In genomic region chr17:31313982-31314787, GRCh38 we compare ENCODE assay signal across 9 cellular contexts. TPM values are rescaled to one million over a fixed set of nuclear protein-coding genes. Genes with fewer than 3 reads are reported as not detected.
A peak's percentile ranks its signal among the peaks of the same experiment; 100 is the strongest.
DNase-seq lines count a peak whose midpoint lies in the region; ATAC-seq and TF ChIP-seq lines count a peak whose summit lies in the region.
"Had no signal": no experiment of that assay in that cellular context is flagged by ENCODE, and none has a peak within 500 bp of the region (broad histone marks: within the 10 kb centered on the region; RNA-seq: fewer than 3 reads in every experiment).

Gene EVI2B (minus strand): TSS chr17:31314054. CDS start chr17:31305609, 8,445 bp downstream.

- no peak for TF ChIP-seq EP300 in transverse colon (IDR thresholded peaks at IDR 0.05; ENCODE audit: low read depth)

- H3K27me3 ChIP-seq in SU-DHL-6 (ENCODE audit: low read length), result no peaks in the 10 kb centered on the region
- no peaks in the 10 kb centered on the region for H3K27me3 ChIP-seq in foreskin keratinocyte
- H3K27me3 ChIP-seq in transverse colon, result no peaks in the 10 kb centered on the region
- no peaks in the 10 kb centered on the region for H3K27me3 ChIP-seq in prostate gland (replicated peaks; ENCODE audit: insufficient read depth)
- H3K27me3 ChIP-seq in hepatocyte, result no peaks in the 10 kb centered on the region

- peak within 1 kb of the TSS; percentile 72 for H3K9ac ChIP-seq in SU-DHL-6 (ENCODE audit: low read length)

- no peak for TF ChIP-seq CTCF in SU-DHL-6 (IDR thresholded peaks at IDR 0.05; ENCODE audit: insufficient read depth, low read length, poor library complexity, severe bottlenecking)
- TF ChIP-seq CTCF in foreskin keratinocyte (conservative IDR thresholded peaks at IDR 0.05), result no peak
- TF ChIP-seq CTCF in transverse colon (IDR thresholded peaks at IDR 0.05), result no peak
- TF ChIP-seq CTCF in prostate gland (IDR thresholded peaks at IDR 0.05), result no peak
- no peak for TF ChIP-seq CTCF in hepatocyte (IDR thresholded peaks at IDR 0.05; ENCODE audit: poor library complexity)

- H3K4me3 ChIP-seq in SU-DHL-6 (ENCODE audit: insufficient read depth, low read length, poor library complexity, severe bottlenecking) (peak within 1 kb of the TSS; percentile 80), transverse colon (peak within 1 kb of the TSS in 3 of 4 donors; percentile 15 to 38 (median 16)), prostate gland (no peak within 1 kb of the TSS), hepatocyte (no peak within 1 kb of the TSS)

- H3K4me1 ChIP-seq in foreskin keratinocyte (peaks cover 21% of the 10 kb centered on the region), transverse colon (peaks cover 0 to 27% (median 2%) of the 10 kb centered on the region in 4 donors), prostate gland (replicated peaks) (no peaks in the 10 kb centered on the region), hepatocyte (ENCODE audit: insufficient read depth) (no peaks in the 10 kb centered on the region)

- ATAC-seq in HG02678 (IDR thresholded peaks at IDR 0.05; ENCODE audit: unreplicated experiment) (peak; percentile 29), foreskin keratinocyte (peak; percentile 82)

- peak; percentile 35 for TF ChIP-seq POLR2A in transverse colon (IDR thresholded peaks at IDR 0.05)
- TF ChIP-seq POLR2A in prostate gland (IDR thresholded peaks at IDR 0.05), result no peak

- H3K27ac ChIP-seq in SU-DHL-6 (ENCODE audit: low read depth, low read length), result peak within 1 kb of the TSS; percentile 100
- no peak within 1 kb of the TSS for H3K27ac ChIP-seq in foreskin keratinocyte
- peak within 1 kb of the TSS; percentile 61 to 76 (median 68) for H3K27ac ChIP-seq in transverse colon
- H3K27ac ChIP-seq in prostate gland, result no peak within 1 kb of the TSS
- no peak within 1 kb of the TSS for H3K27ac ChIP-seq in hepatocyte

- in situ Hi-C loops in transverse colon (cut with MboI; ENCODE audit: low pct_ligation_motif_present in 1 of 4, low pct_unique_long_range_greater_than_20kb in 1 of 4, low sequenced_read_pairs in 3 of 4), result no loop called here

- no peaks in the 10 kb centered on the region for H3K9me2 ChIP-seq in SU-DHL-6 (replicated peaks; ENCODE audit: insufficient read depth, low read length)
- no peaks in the 10 kb centered on the region for H3K9me2 ChIP-seq in hepatocyte (replicated peaks; ENCODE audit: insufficient read depth)

- peaks cover 99% of the 10 kb centered on the region for H3F3A ChIP-seq in SU-DHL-6 (ENCODE audit: insufficient read depth)

- H3K36me3 ChIP-seq in SU-DHL-6 (ENCODE audit: low read length) (no peaks in the 10 kb centered on the region), transverse colon (no peaks in the 10 kb centered on the region), prostate gland (no peaks in the 10 kb centered on the region), hepatocyte (replicated peaks; ENCODE audit: insufficient read depth, low read depth) (no peaks in the 10 kb centered on the region)

- intact Hi-C loops in transverse colon (cut with DNase I; ENCODE audit: low total_unique reads) (no loop called here), prostate gland (cut with DNase I) (no loop called here)

- H3K79me2 ChIP-seq in SU-DHL-6 (ENCODE audit: insufficient read depth, low read length), result peaks cover 78% of the 10 kb centered on the region
- no peaks in the 10 kb centered on the region for H3K79me2 ChIP-seq in hepatocyte

- H3K9me3 ChIP-seq in SU-DHL-6 (ENCODE audit: insufficient read depth, low read length), result no peaks in the 10 kb centered on the region
- no peaks in the 10 kb centered on the region for H3K9me3 ChIP-seq in transverse colon
- no peaks in the 10 kb centered on the region for H3K9me3 ChIP-seq in prostate gland
- H3K9me3 ChIP-seq in hepatocyte (ENCODE audit: low read depth), result no peaks in the 10 kb centered on the region

- H4K20me1 ChIP-seq in SU-DHL-6 (ENCODE audit: low read depth, low read length), result no peaks in the 10 kb centered on the region
- no peaks in the 10 kb centered on the region for H4K20me1 ChIP-seq in hepatocyte (ENCODE audit: insufficient read depth, poor library complexity, severe bottlenecking)

- 19 to 41% methylated on average over 3 of the region's 3 CpGs for WGBS in transverse colon (ENCODE audit: low coverage in 1 of 2), 2 donors
- 76% methylated on average over 3 of the region's 3 CpGs for WGBS in prostate gland
- WGBS in hepatocyte (ENCODE audit: low lambda C conversion rate, missing lambda C conversion rate), result 86% methylated on average over 3 of the region's 3 CpGs

- DNase-seq in CD1c-positive myeloid dendritic cell (ENCODE audit: extremely low spot score) (peak; percentile 92), foreskin keratinocyte (peak; percentile 51 to 73), transverse colon (no peak), activated gamma-delta T cell (lab: John Stamatoyannopoulos, UW) (no peak), prostate gland (ENCODE audit: low spot score) (no peak), hepatocyte (ENCODE audit: low spot score) (no peak)

- H3K4me2 ChIP-seq in SU-DHL-6 (ENCODE audit: low read depth, low read length, poor library complexity, severe bottlenecking) (peak within 1 kb of the TSS; percentile 100), hepatocyte (no peak within 1 kb of the TSS)

- H2AFZ ChIP-seq in SU-DHL-6 (ENCODE audit: low read depth, low read length, severe bottlenecking) (no peak within 1 kb of the TSS), hepatocyte (no peak within 1 kb of the TSS)

RNA-seq across cellular contexts. Expression of gene EVI2B, which starts in this region (rescaled TPM):
- total RNA-seq in foreskin keratinocyte (0.14 and 0.25 TPM in 2 replicates), transverse colon (10 to 100 TPM in 1 of 4 donors, 1 to 10 TPM in 3; 1.4 to 21.0 (median 5.6) TPM), prostate gland (1 to 10 TPM; 4.6 to 8.9 TPM), hepatocyte (not detected in 2 replicates)
- polyA plus RNA-seq in foreskin keratinocyte (0.17 and 0.31 TPM in 2 replicates), hepatocyte (0.34 TPM in 1 of 2 replicates, not detected in the other)
- total RNA-seq: kidney epithelial cell had no signal

Comparison
In these comparisons a context has a peak if more than half of its experiments do, and no peak if none do; other contexts are left out.
1. Peak in DNase-seq and ATAC-seq in foreskin keratinocyte; RNA of the gene not detected or under 1 TPM.
2. H3K27ac ChIP-seq: peak in SU-DHL-6 (single experiment) and transverse colon (4 of 4); none in foreskin keratinocyte (single experiment), prostate gland (0 of 2) and hepatocyte (single experiment).
3. H3K4me3 ChIP-seq: peak in SU-DHL-6 (single experiment) and transverse colon (3 of 4); none in prostate gland (0 of 2) and hepatocyte (single experiment).